Comparison of ENCODE assay signal across 24 cellular contexts in the genomic region with DNA sequence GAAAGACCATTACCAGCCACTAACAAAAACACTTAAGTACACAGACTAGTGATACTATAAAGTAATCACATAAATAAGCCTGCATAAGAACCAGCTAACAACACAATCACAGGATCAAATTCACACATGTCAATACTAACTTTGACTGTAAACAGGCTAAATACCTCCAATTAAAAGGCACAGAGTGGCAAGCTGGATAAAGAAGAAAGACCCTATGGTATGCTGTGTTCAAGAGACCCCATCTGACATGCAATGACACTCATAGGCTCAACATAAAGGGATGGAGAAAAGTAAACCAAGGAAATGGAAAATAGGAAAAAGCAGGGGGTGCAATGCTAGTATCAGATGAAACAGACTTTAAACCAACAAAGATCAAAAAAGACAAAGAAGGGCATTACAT.
"Had no signal": no experiment of that assay in that cellular context is flagged by ENCODE, and none has a peak within 500 bp of the region (broad histone marks: within the 10 kb centered on the region; RNA-seq: fewer than 3 reads in every experiment).

No MANE protein-coding gene starts in this region.

- H3K36me3 ChIP-seq: colonic mucosa, esophagus muscularis mucosa, esophagus squamous epithelium, gastrocnemius medialis, gastroesophageal sphincter, heart left ventricle, heart right ventricle had no signal

- ATAC-seq: effector memory CD8-positive, alpha-beta T cell; esophagus mucosa; foreskin keratinocyte; gastrocnemius medialis; gastroesophageal sphincter; heart left ventricle; heart right ventricle had no signal

- H3K27ac ChIP-seq: colonic mucosa, coronary artery, dorsolateral prefrontal cortex, epithelial cell of prostate, esophagus muscularis mucosa, esophagus squamous epithelium, foreskin keratinocyte, gastrocnemius medialis, gastroesophageal sphincter, heart left ventricle, heart right ventricle had no signal

- DNase-seq: colonic mucosa; cortex of kidney; dermis blood vessel endothelial cell; dorsolateral prefrontal cortex; effector CD4-positive, alpha-beta T cell; effector CD8-positive, alpha-beta T cell; effector memory CD4-positive, alpha-beta T cell; effector memory CD8-positive, alpha-beta T cell; endodermal cell; erythroblast; esophagus squamous epithelium; foreskin fibroblast; foreskin keratinocyte; foreskin melanocyte; gastrocnemius medialis; glutamatergic neuron; head of caudate nucleus; heart left ventricle; heart right ventricle had no signal

- H3K4me1 ChIP-seq: colonic mucosa, esophagus muscularis mucosa, esophagus squamous epithelium, foreskin keratinocyte, gastrocnemius medialis, gastroesophageal sphincter, heart left ventricle, heart right ventricle had no signal

- H3K4me3 ChIP-seq: colonic mucosa, coronary artery, dorsolateral prefrontal cortex, esophagus muscularis mucosa, esophagus squamous epithelium, gastrocnemius medialis, gastroesophageal sphincter, heart left ventricle, heart right ventricle had no signal

- H3K27me3 ChIP-seq: colonic mucosa, dorsolateral prefrontal cortex, esophagus muscularis mucosa, esophagus squamous epithelium, foreskin keratinocyte, gastrocnemius medialis, gastroesophageal sphincter, heart left ventricle, heart right ventricle had no signal

- H3K9me3 ChIP-seq: colonic mucosa, esophagus squamous epithelium, gastrocnemius medialis had no signal
